In the genomic region with DNA sequence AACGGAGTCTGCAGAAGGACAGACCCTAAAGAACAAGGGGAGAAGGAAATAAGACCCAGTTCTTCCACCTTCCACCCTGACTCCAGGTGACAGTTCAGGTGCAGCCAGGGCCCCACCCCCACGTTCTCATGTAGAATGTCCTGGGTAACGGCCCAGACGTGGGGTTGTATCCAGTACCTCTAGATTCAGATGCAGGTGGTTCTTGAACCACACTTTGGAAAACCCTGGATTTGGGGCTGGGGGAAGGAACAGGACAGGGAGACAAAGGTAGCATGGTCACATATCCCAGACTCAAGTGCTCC, we compare ENCODE assay signal across 10 cellular contexts. TPM values are rescaled to one million over a fixed set of nuclear protein-coding genes. Genes with fewer than 3 reads are reported as not detected.
DNase-seq lines count a peak whose midpoint lies in the region; ATAC-seq and TF ChIP-seq lines count a peak whose summit lies in the region.
"Had no signal": no experiment of that assay in that cellular context is flagged by ENCODE, and none has a peak within 500 bp of the region (broad histone marks: within the 10 kb centered on the region; RNA-seq: fewer than 3 reads in every experiment).

No MANE protein-coding gene starts in this region.

- CTCF ChIA-PET in SK-N-SH (lab: Yijun Ruan, JAX): no interaction called here

- H3K9me3 ChIP-seq in SK-N-SH: no peaks in the 10 kb centered on the region
- H3K9me3 ChIP-seq in adipocyte (ENCODE audit: control insufficient read depth, low read length): no peaks in the 10 kb centered on the region
- no peaks in the 10 kb centered on the region for H3K9me3 ChIP-seq in lower lobe of right lung
- no peaks in the 10 kb centered on the region for H3K9me3 ChIP-seq in transverse colon
- no peaks in the 10 kb centered on the region for H3K9me3 ChIP-seq in WERI-Rb-1 (ENCODE audit: severe bottlenecking)

- no peak overlapping the region for H2AFZ ChIP-seq in SK-N-SH (ENCODE audit: low read depth)

- peaks cover 9% of the 10 kb centered on the region for H3K36me3 Mint-ChIP-seq in activated T-helper 2 cell treated with anti-CD3 and anti-CD28 coated beads, Interferon-gamma antibody, Interleukin-2, Interleukin-4, amounts not matched to agents 10 μg/mL and 5 μg/mL and 100 μg/mL, durations not matched to agents 14 hours and 24 hours and 36 hours (ENCODE audit: low read depth)

- no peak overlapping the region for H3K27ac Mint-ChIP-seq in activated T-helper 2 cell treated with anti-CD3 and anti-CD28 coated beads, Interferon-gamma antibody, Interleukin-2, Interleukin-4, amounts not matched to agents 10 μg/mL and 5 μg/mL and 100 μg/mL, durations not matched to agents 14 hours and 24 hours and 36 hours

- intact Hi-C loops in lower lobe of right lung (cut with DNase I) (no loop called here), transverse colon (cut with DNase I; ENCODE audit: low total_unique reads) (no loop called here)
- intact Hi-C loops in activated T-helper 2 cell treated with anti-CD3 and anti-CD28 coated beads, Interferon-gamma antibody, Interleukin-2, Interleukin-4, amounts not matched to agents 10 μg/mL and 5 μg/mL and 100 μg/mL, durations not matched to agents 14 hours and 24 hours and 36 hours (cut with micrococcal nuclease): no loop called here

- no peak for ATAC-seq in SK-N-SH treated with all-trans-retinoic acid at 6 μM for 48 hours
- ATAC-seq in lower lobe of right lung: no peak

- DNase-seq in SK-N-SH (no peak), adipocyte (ENCODE audit: low read depth) (no peak), lower lobe of right lung (no peak), transverse colon (no peak), activated T-cell treated with anti-CD3 and anti-CD28 coated beads for 4 hours (no peak), WERI-Rb-1 (no peak)
- no peak for DNase-seq in activated T-helper 2 cell treated with anti-CD3 and anti-CD28 coated beads, Interferon-gamma antibody, Interleukin-2, Interleukin-4, amounts not matched to agents 10 μg/mL and 5 μg/mL and 100 μg/mL, durations not matched to agents 14 hours and 24 hours and 36 hours (ENCODE audit: low spot score)
- DNase-seq: occipital lobe had no signal

- TF ChIP-seq EP300 in SK-N-SH (IDR thresholded peaks at IDR 0.05; ENCODE audit: borderline replicate concordance in 1 of 2, low read depth in 1 of 2, low read length in 1 of 2) (no peak), transverse colon (IDR thresholded peaks at IDR 0.05; ENCODE audit: low read depth) (no peak)

- TF ChIP-seq POLR2A in transverse colon (IDR thresholded peaks at IDR 0.05): no peak

- H3K4me1 Mint-ChIP-seq in activated T-helper 2 cell treated with anti-CD3 and anti-CD28 coated beads, Interferon-gamma antibody, Interleukin-2, Interleukin-4, amounts not matched to agents 10 μg/mL and 5 μg/mL and 100 μg/mL, durations not matched to agents 14 hours and 24 hours and 36 hours (ENCODE audit: low read depth): peaks cover 7% of the 10 kb centered on the region

- H3K4me2 ChIP-seq in SK-N-SH: peak overlapping the region; percentile 90; the same call in 1 of the 2 replicates

- H3K9ac ChIP-seq in SK-N-SH: no peak overlapping the region
- peak overlapping the region; percentile 96 for H3K9ac ChIP-seq in adipocyte (ENCODE audit: low read length)

- POLR2A ChIA-PET in SK-N-SH (lab: Yijun Ruan, JAX): no interaction called here

- no peak for TF ChIP-seq RAD21 in SK-N-SH (IDR thresholded peaks at IDR 0.05; ENCODE audit: low read length)

- H3K79me2 ChIP-seq in SK-N-SH (ENCODE audit: insufficient read depth): peaks cover 37% of the 10 kb centered on the region

- WGBS in SK-N-SH (ENCODE audit: low lambda C conversion rate): 87% methylated on average over 4 of the region's 4 CpGs
- WGBS in transverse colon (ENCODE audit: low coverage in 1 of 2), 2 donors: 20% methylated on average over 4 of the region's 4 CpGs; no CpG with 5 or more reads in 1 of the 2 donors

- H3K27ac ChIP-seq in SK-N-SH (ENCODE audit: low read depth in 2 of 2, low read length in 1 of 2) (no peak overlapping the region), lower lobe of right lung (no peak overlapping the region), transverse colon (peak overlapping the region; percentile 81 to 97 (median 88)), WERI-Rb-1 (no peak overlapping the region; the same call in 1 of the 2 replicates)

- no peaks in the 10 kb centered on the region for H3K9me3 Mint-ChIP-seq in activated T-helper 2 cell treated with anti-CD3 and anti-CD28 coated beads, Interferon-gamma antibody, Interleukin-2, Interleukin-4, amounts not matched to agents 10 μg/mL and 5 μg/mL and 100 μg/mL, durations not matched to agents 14 hours and 24 hours and 36 hours

- H3K4me1 ChIP-seq in SK-N-SH (ENCODE audit: control insufficient read depth in 1 of 2, insufficient read depth in 2 of 2, low read depth in 1 of 2, low read length in 1 of 2) (peaks cover 22 to 30% of the 10 kb centered on the region in 2 experiments; a peak in 3 of 4 replicates), adipocyte (ENCODE audit: control insufficient read depth, insufficient read depth, low read length) (peaks cover 36% of the 10 kb centered on the region), lower lobe of right lung (peaks cover 34% of the 10 kb centered on the region), transverse colon (peaks cover 12 to 55% (median 49%) of the 10 kb centered on the region in 4 donors)

- peaks cover 15 to 40% of the 10 kb centered on the region in 2 experiments for H3K36me3 ChIP-seq in SK-N-SH (replicated peaks in 1 of 2; ENCODE audit: control insufficient read depth in 1 of 2, insufficient read depth in 2 of 2, low read length in 1 of 2)
- peaks cover 37% of the 10 kb centered on the region for H3K36me3 ChIP-seq in adipocyte (ENCODE audit: control insufficient read depth, insufficient read depth, low read length, severe bottlenecking)
- peaks cover 22% of the 10 kb centered on the region for H3K36me3 ChIP-seq in lower lobe of right lung
- no peaks in the 10 kb centered on the region for H3K36me3 ChIP-seq in transverse colon
- H3K36me3 ChIP-seq in WERI-Rb-1: peaks cover 11% of the 10 kb centered on the region; the same call in 1 of the 2 replicates

- 0 out of 2 replicates have a peak, but pooled peaks cover 8% of the 10 kb centered on the region for H4K20me1 ChIP-seq in SK-N-SH (ENCODE audit: insufficient read depth)

- in situ Hi-C loops in transverse colon (cut with MboI; ENCODE audit: low pct_ligation_motif_present in 1 of 4, low pct_unique_long_range_greater_than_20kb in 1 of 4, low sequenced_read_pairs in 3 of 4): no loop called here

- no peak overlapping the region for H3K4me3 ChIP-seq in SK-N-SH (ENCODE audit: low read depth in 2 of 2, low read length in 1 of 2)
- peak overlapping the region; percentile 88 for H3K4me3 ChIP-seq in adipocyte (ENCODE audit: low read length)
- H3K4me3 ChIP-seq in lower lobe of right lung: peak overlapping the region; percentile 55
- peak overlapping the region in 2 of 4 donors; percentile 38 to 53 for H3K4me3 ChIP-seq in transverse colon
- H3K4me3 ChIP-seq in WERI-Rb-1 (ENCODE audit: low read depth, low read length): no peak overlapping the region

- H3K27me3 ChIP-seq in SK-N-SH (ENCODE audit: insufficient read depth) (no peaks in the 10 kb centered on the region), adipocyte (replicated peaks; ENCODE audit: control insufficient read depth, insufficient read depth, low read length) (no peaks in the 10 kb centered on the region), lower lobe of right lung (ENCODE audit: low read depth) (peaks cover 25% of the 10 kb centered on the region), transverse colon (no peaks in the 10 kb centered on the region), WERI-Rb-1 (ENCODE audit: insufficient read depth, low read depth, severe bottlenecking) (no peaks in the 10 kb centered on the region)

- TF ChIP-seq CTCF in SK-N-SH (IDR thresholded peaks at IDR 0.05) (no peak), lower lobe of right lung (IDR thresholded peaks at IDR 0.05) (no peak), transverse colon (IDR thresholded peaks at IDR 0.05) (no peak), WERI-Rb-1 (IDR thresholded peaks at IDR 0.05; ENCODE audit: low read depth, low read length) (no peak)

- H3K4me3 Mint-ChIP-seq in activated T-helper 2 cell treated with anti-CD3 and anti-CD28 coated beads, Interferon-gamma antibody, Interleukin-2, Interleukin-4, amounts not matched to agents 10 μg/mL and 5 μg/mL and 100 μg/mL, durations not matched to agents 14 hours and 24 hours and 36 hours (ENCODE audit: low read depth): no peak overlapping the region

- H3F3A ChIP-seq in SK-N-SH (replicated peaks; ENCODE audit: insufficient read depth): peaks cover 23% of the 10 kb centered on the region

- peaks cover 15% of the 10 kb centered on the region for H3K27me3 Mint-ChIP-seq in activated T-helper 2 cell treated with anti-CD3 and anti-CD28 coated beads, Interferon-gamma antibody, Interleukin-2, Interleukin-4, amounts not matched to agents 10 μg/mL and 5 μg/mL and 100 μg/mL, durations not matched to agents 14 hours and 24 hours and 36 hours (ENCODE audit: low read depth)

- H3K9me2 ChIP-seq in SK-N-SH: no peaks in the 10 kb centered on the region

RNA-seq across cellular contexts. Expression of a gene that starts 2.2 kb away (rescaled TPM):
- polyA plus RNA-seq in SK-N-SH (2012; rRNA removed): 86.4 and 92.2 TPM in 2 replicates
- 37.4 and 40.6 TPM in 2 replicates for polyA plus RNA-seq in SK-N-SH (2012; cell fraction: cytosol; rRNA removed)
- 481 and 556 TPM in 2 replicates for polyA plus RNA-seq in SK-N-SH (2012; cell fraction: nucleus; rRNA removed)
- 42.6 TPM for total RNA-seq in lower lobe of right lung
- total RNA-seq in transverse colon: 100 to 1,000 TPM in 2 of 4 donors, 10 to 100 TPM in 2; 19.1 to 237 (median 69.2) TPM
- 22.0 and 23.4 TPM in 2 replicates for total RNA-seq in activated T-helper 2 cell treated with anti-CD3 and anti-CD28 coated beads, Interferon-gamma antibody, Interleukin-2, Interleukin-4, amounts not matched to agents 10 μg/mL and 5 μg/mL and 100 μg/mL, durations not matched to agents 14 hours and 24 hours and 36 hours

RNA-seq across cellular contexts. Expression of a gene that starts 11.0 kb away (rescaled TPM):
- polyA plus RNA-seq in SK-N-SH (2012; rRNA removed): 6.4 and 8.4 TPM in 2 replicates
- 3.1 and 5.2 TPM in 2 replicates for polyA plus RNA-seq in SK-N-SH (2012; cell fraction: cytosol; rRNA removed)
- polyA plus RNA-seq in SK-N-SH (2012; cell fraction: nucleus; rRNA removed): 22.8 and 31.2 TPM in 2 replicates
- total RNA-seq in lower lobe of right lung (16.8 TPM), transverse colon (10 to 100 TPM in 2 of 4 donors, 1 to 10 TPM in 2; 6.7 to 40.4 (median 9.7) TPM)
- 4.8 and 5.7 TPM in 2 replicates for total RNA-seq in activated T-helper 2 cell treated with anti-CD3 and anti-CD28 coated beads, Interferon-gamma antibody, Interleukin-2, Interleukin-4, amounts not matched to agents 10 μg/mL and 5 μg/mL and 100 μg/mL, durations not matched to agents 14 hours and 24 hours and 36 hours

RNA-seq across cellular contexts. Expression of a gene that starts 12.5 kb away (rescaled TPM):
- 39.3 and 40.6 TPM in 2 replicates for polyA plus RNA-seq in SK-N-SH (2012; rRNA removed)
- 11.6 and 18.4 TPM in 2 replicates for polyA plus RNA-seq in SK-N-SH (2012; cell fraction: cytosol; rRNA removed)
- 140 and 155 TPM in 2 replicates for polyA plus RNA-seq in SK-N-SH (2012; cell fraction: nucleus; rRNA removed)
- total RNA-seq in lower lobe of right lung: 47.4 TPM
- total RNA-seq in transverse colon: 10 to 100 TPM; 26.8 to 72.9 (median 54.8) TPM
- 44.7 and 45.6 TPM in 2 replicates for total RNA-seq in activated T-helper 2 cell treated with anti-CD3 and anti-CD28 coated beads, Interferon-gamma antibody, Interleukin-2, Interleukin-4, amounts not matched to agents 10 μg/mL and 5 μg/mL and 100 μg/mL, durations not matched to agents 14 hours and 24 hours and 36 hours

RNA-seq across cellular contexts. Expression of a gene that starts 35.0 kb away (rescaled TPM):
- 0.02 TPM in 1 of 2 replicates, not detected in the other for polyA plus RNA-seq in SK-N-SH (2012; rRNA removed)
- polyA plus RNA-seq in SK-N-SH (2012; cell fraction: cytosol; rRNA removed): 0.01 TPM in 1 of 2 replicates, not detected in the other
- polyA plus RNA-seq in SK-N-SH (2012; cell fraction: nucleus; rRNA removed): 0.04 and 0.05 TPM in 2 replicates
- total RNA-seq in lower lobe of right lung: 0.21 TPM
- 1 to 10 TPM in 1 of 4 donors, not detected in 3; 1.1 TPM for total RNA-seq in transverse colon
- total RNA-seq in activated T-helper 2 cell treated with anti-CD3 and anti-CD28 coated beads, Interferon-gamma antibody, Interleukin-2, Interleukin-4, amounts not matched to agents 10 μg/mL and 5 μg/mL and 100 μg/mL, durations not matched to agents 14 hours and 24 hours and 36 hours: 0.16 and 0.23 TPM in 2 replicates

RNA-seq across cellular contexts. Expression of a gene that starts 46.9 kb away (rescaled TPM):
- 0.03 and 0.06 TPM in 2 replicates for polyA plus RNA-seq in SK-N-SH (2012; rRNA removed)
- 0.01 TPM in 1 of 2 replicates, not detected in the other for polyA plus RNA-seq in SK-N-SH (2012; cell fraction: cytosol; rRNA removed)
- polyA plus RNA-seq in SK-N-SH (2012; cell fraction: nucleus; rRNA removed): 0.02 and 0.06 TPM in 2 replicates
- total RNA-seq in lower lobe of right lung (not detected), transverse colon (not detected)
- not detected in 2 replicates for total RNA-seq in activated T-helper 2 cell treated with anti-CD3 and anti-CD28 coated beads, Interferon-gamma antibody, Interleukin-2, Interleukin-4, amounts not matched to agents 10 μg/mL and 5 μg/mL and 100 μg/mL, durations not matched to agents 14 hours and 24 hours and 36 hours
- total RNA-seq: LHCN-M2, occipital lobe had no signal

Comparison
In these comparisons a context has a peak if more than half of its experiments do, and no peak if none do; other contexts are left out.
1. H3K27ac ChIP-seq: peak in transverse colon (4 of 4); none in SK-N-SH (0 of 2), lower lobe of right lung (single experiment) and WERI-Rb-1 (single experiment).
2. H3K4me3 ChIP-seq: peak in adipocyte (single experiment) and lower lobe of right lung (single experiment); none in SK-N-SH (0 of 2) and WERI-Rb-1 (single experiment).